Comparison of ENCODE assay signal across 13 cellular contexts in genomic region chr16:1332618-1333148, GRCh38. TPM values are rescaled to one million over a fixed set of nuclear protein-coding genes. Genes with fewer than 3 reads are reported as not detected.
DNase-seq lines count a peak whose midpoint lies in the region; ATAC-seq, FAIRE-seq and TF ChIP-seq lines count a peak whose summit lies in the region.
"Had no signal": no experiment of that assay in that cellular context is flagged by ENCODE, and none has a peak within 500 bp of the region (broad histone marks: within the 10 kb centered on the region; RNA-seq: fewer than 3 reads in every experiment).

No MANE protein-coding gene starts in this region.

- TF ChIP-seq EP300 in H1 (IDR thresholded peaks at IDR 0.05; ENCODE audit: borderline replicate concordance in 1 of 2, low read depth in 2 of 2, low read length in 2 of 2) (no peak), neural cell (conservative IDR thresholded peaks at IDR 0.05; ENCODE audit: poor library complexity, severe bottlenecking) (no peak)

- H3K4me1 ChIP-seq in BLaER1 treated with 17β-estradiol and CSF1 and Interleukin-3, amounts not matched to agents 10 nM and 100 nM: peaks cover 16 to 61% (median 54%) of the 10 kb centered on the region in 10 experiments
- peaks cover 0 to 15% (median 13%) of the 10 kb centered on the region in 4 experiments; a peak in 4 of 7 replicates for H3K4me1 ChIP-seq in H1 (replicated peaks in 1 of 4; ENCODE audit: control insufficient read depth in 3 of 4, insufficient read depth in 4 of 4, low read length in 3 of 4)

- no peak for TF ChIP-seq POLR2A in H1 (IDR thresholded peaks at IDR 0.05; ENCODE audit: control extremely low read depth in 1 of 2, low read depth in 2 of 2, low read length in 2 of 2)

- H3K27ac ChIP-seq in BLaER1 treated with 17β-estradiol and CSF1 and Interleukin-3, amounts not matched to agents 10 nM and 100 nM: peak overlapping the region in 1 of 11 experiments; percentile 79; a peak in 1 of 22 replicates
- H3K27ac ChIP-seq in H1 (ENCODE audit: low read depth, low read length): no peak overlapping the region
- H3K27ac ChIP-seq in neural cell (ENCODE audit: low read length): no peak overlapping the region
- H3K27ac ChIP-seq: HL-60 had no signal

- H3K79me2 ChIP-seq in H1 (ENCODE audit: control insufficient read depth in 1 of 2, insufficient read depth in 2 of 2, low read length in 2 of 2) (no peaks in the 10 kb centered on the region), neural cell (replicated peaks; ENCODE audit: insufficient read depth, low read length) (peaks cover 17% of the 10 kb centered on the region)

- 14% methylated on average over 20 of the region's 26 CpGs; no CpG with 5 or more reads in 1 of the 2 experiments for WGBS in H1 (ENCODE audit: extremely low coverage in 1 of 2, insufficient coverage in 1 of 2, insufficient read length in 1 of 2, insufficient replicate concordance in 2 of 2, low coverage in 1 of 2, low lambda C conversion rate in 2 of 2, missing lambda C conversion rate in 1 of 2), 2 experiments

- H4K20me1 ChIP-seq in BLaER1 treated with 17β-estradiol and CSF1 and Interleukin-3, amounts not matched to agents 10 nM and 100 nM: peaks cover 0 to 71% (median 52%) of the 10 kb centered on the region in 11 experiments; a peak in 18 of 22 replicates
- H4K20me1 ChIP-seq in H1 (replicated peaks in 1 of 2; ENCODE audit: control insufficient read depth in 1 of 2, insufficient read depth in 2 of 2, low read length in 2 of 2) (peaks cover 7 to 15% of the 10 kb centered on the region in 2 experiments), neural cell (ENCODE audit: insufficient read depth) (no peaks in the 10 kb centered on the region)

- no peak overlapping the region; the same call in 1 of the 2 replicates for H4K8ac ChIP-seq in H1 (ENCODE audit: extremely low read depth, insufficient read depth, low read length)

- H2BK5ac ChIP-seq in H1 (ENCODE audit: low read depth, low read length): peak overlapping the region; percentile 83; the same call in 1 of the 2 replicates

- H4K5ac ChIP-seq in H1 (ENCODE audit: insufficient read length, low read depth, low read length): no peak overlapping the region

- peak overlapping the region; percentile 19; the same call in 1 of the 2 replicates for H3K18ac ChIP-seq in H1 (ENCODE audit: extremely low read depth, low read length)

- TF ChIP-seq CTCF in LNCaP clone FGC (IDR thresholded peaks at IDR 0.05; ENCODE audit: control insufficient read depth, extremely low read depth, insufficient read depth): no peak
- no peak for TF ChIP-seq CTCF in H1 (IDR thresholded peaks at IDR 0.05; ENCODE audit: control extremely low read depth in 1 of 3, insufficient read depth in 1 of 3, low read depth in 1 of 3, low read length in 3 of 3)
- TF ChIP-seq CTCF in neural cell (IDR thresholded peaks at IDR 0.05; ENCODE audit: poor library complexity, severe bottlenecking): no peak
- TF ChIP-seq CTCF in omental fat pad (IDR thresholded peaks at IDR 0.05): no peak

- no peak overlapping the region for H3K56ac ChIP-seq in H1 (replicated peaks; ENCODE audit: insufficient read length, low read depth, low read length)

- DNase-seq in LNCaP clone FGC (ENCODE audit: low read depth) (no peak), H1 (ENCODE audit: low read depth in 1 of 2, low spot score in 2 of 2) (no peak), Kasumi-1 (lab: John Stamatoyannopoulos, UW) (no peak), omental fat pad (ENCODE audit: low spot score) (no peak), NAMALWA (ENCODE audit: low spot score) (no peak)
- no peak for DNase-seq in stimulated activated CD4-positive, alpha-beta T cell treated with anti-CD3 and anti-CD28 coated beads, Interleukin-4, amount 100 ng/mL, for 1 hour
- DNase-seq: DMS153, HCEC 1CT, NCI-H1930 had no signal

- H3F3A ChIP-seq in neural cell (ENCODE audit: insufficient read depth, low read length, poor library complexity, severe bottlenecking): no peaks in the 10 kb centered on the region

- H2BK12ac ChIP-seq in H1 (ENCODE audit: low read depth, low read length): no peak overlapping the region; the same call in 1 of the 2 replicates

- H3K27me3 ChIP-seq in BLaER1 treated with 17β-estradiol and CSF1 and Interleukin-3, amounts not matched to agents 10 nM and 100 nM: peaks cover 63 to 80% (median 78%) of the 10 kb centered on the region in 11 experiments
- H3K27me3 ChIP-seq in H1 (replicated peaks in 1 of 4; ENCODE audit: control insufficient read depth in 3 of 4, extremely low read depth in 1 of 4, insufficient read depth in 3 of 4, low read length in 3 of 4): peaks cover 19 to 51% (median 40%) of the 10 kb centered on the region in 4 experiments
- H3K27me3 ChIP-seq in neural cell (ENCODE audit: insufficient read depth, low read depth, low read length): peaks cover 33% of the 10 kb centered on the region

- no peak for TF ChIP-seq RAD21 in H1 (IDR thresholded peaks at IDR 0.05 in 1 of 2, conservative IDR thresholded peaks at IDR 0.05 in 1 of 2; ENCODE audit: low read depth in 2 of 2, low read length in 2 of 2)
- no peak for TF ChIP-seq RAD21 in neural cell (conservative IDR thresholded peaks at IDR 0.05)

- no peak overlapping the region for H2BK15ac ChIP-seq in H1 (ENCODE audit: low read length)

- peak overlapping the region in 4 of 10 experiments; percentile 20 to 38 (median 30); a peak in 3 of 20 replicates for H3K4me3 ChIP-seq in BLaER1 treated with 17β-estradiol and CSF1 and Interleukin-3, amounts not matched to agents 10 nM and 100 nM
- H3K4me3 ChIP-seq in LNCaP clone FGC (ENCODE audit: low read depth, low read length): peak overlapping the region; percentile 49
- H3K4me3 ChIP-seq in H1 (ENCODE audit: extremely low read depth in 1 of 4, insufficient read depth in 2 of 4, low read depth in 3 of 4, low read length in 4 of 4): peak overlapping the region; percentile 33 to 58 (median 42); a peak in 7 of 8 replicates
- H3K4me3 ChIP-seq in neural cell (ENCODE audit: low read length): peak overlapping the region; percentile 76

- no peak for FAIRE-seq in H1 (lab: Jason Lieb, UNC)
- FAIRE-seq: colon had no signal

- no peak overlapping the region for H3K14ac ChIP-seq in H1 (ENCODE audit: insufficient read length)

- no peak overlapping the region for H2BK120ac ChIP-seq in H1 (replicated peaks; ENCODE audit: low read depth, low read length)

- no peak overlapping the region for H2BK20ac ChIP-seq in H1 (ENCODE audit: low read length)

- no peak overlapping the region for H2AK5ac ChIP-seq in H1 (ENCODE audit: low read depth, low read length)

- H3K9me3 ChIP-seq in BLaER1 treated with 17β-estradiol and CSF1 and Interleukin-3, amounts not matched to agents 10 nM and 100 nM (replicated peaks in 1 of 11): peaks cover 0 to 14% (median 8%) of the 10 kb centered on the region in 11 experiments; a peak in 17 of 22 replicates
- H3K9me3 ChIP-seq in H1 (ENCODE audit: insufficient read depth in 2 of 2, low read depth in 1 of 2, low read length in 1 of 2) (peaks cover 5 to 8% of the 10 kb centered on the region in 2 experiments; a peak in 2 of 4 replicates), neural cell (ENCODE audit: low read length) (no peaks in the 10 kb centered on the region)

- H3K36me3 ChIP-seq in BLaER1 treated with 17β-estradiol and CSF1 and Interleukin-3, amounts not matched to agents 10 nM and 100 nM: no peaks in the 10 kb centered on the region
- H3K36me3 ChIP-seq in H1 (ENCODE audit: control insufficient read depth in 2 of 4, insufficient read depth in 4 of 4, low read length in 3 of 4): no peaks in the 10 kb centered on the region
- no peaks in the 10 kb centered on the region for H3K36me3 ChIP-seq in neural cell (ENCODE audit: insufficient read depth, low read length)

- H3K23me2 ChIP-seq in H1 (ENCODE audit: low read depth, low read length): peaks cover 13% of the 10 kb centered on the region; the same call in 1 of the 2 replicates

- no peak for ATAC-seq in omental fat pad (ENCODE audit: low FRiP score)

- CTCF ChIA-PET in H1 (lab: Charles Lee; ENCODE audit: partially characterized antibody): interaction anchor here (1.1 to 4.5 kb wide), 3 partner anchors 13 to 21 kb away, joined by 3 to 52 read pairs (median 4); no protein-coding TSS in a partner anchor

- no peak overlapping the region for H3K4ac ChIP-seq in H1 (replicated peaks; ENCODE audit: insufficient read length, low read depth, low read length)

- H3K9ac ChIP-seq in BLaER1 treated with 17β-estradiol and CSF1 and Interleukin-3, amounts not matched to agents 10 nM and 100 nM: peak overlapping the region in 1 of 11 experiments; percentile 66; a peak in 1 of 22 replicates
- H3K9ac ChIP-seq in H1 (replicated peaks in 1 of 4; ENCODE audit: extremely low read depth in 1 of 4, low read depth in 3 of 4, low read length in 3 of 4) (peak overlapping the region in 1 of 4 experiments; percentile 57; a peak in 2 of 7 replicates), neural cell (ENCODE audit: low read length) (peak overlapping the region; percentile 74)

- H3K9me2 ChIP-seq in neural cell (ENCODE audit: insufficient read depth, low read length): no peaks in the 10 kb centered on the region

- peak overlapping the region; percentile 78 to 94 (median 85); a peak in 21 of 22 replicates for H3K4me2 ChIP-seq in BLaER1 treated with 17β-estradiol and CSF1 and Interleukin-3, amounts not matched to agents 10 nM and 100 nM
- H3K4me2 ChIP-seq in H1 (ENCODE audit: insufficient read depth in 1 of 2, low read depth in 2 of 2, low read length in 2 of 2) (peak overlapping the region; percentile 72 to 87), neural cell (ENCODE audit: low read length) (no peak overlapping the region)

- POLR2A ChIA-PET in H1 (lab: Charles Lee; ENCODE audit: partially characterized antibody): interaction anchor here (0.8 to 3.2 kb wide), 14 partner anchors 9 to 610 kb away, joined by 3 to 29 read pairs (median 4); partner anchors contain the start of gene UBE2I

- H2AFZ ChIP-seq in H1 (ENCODE audit: low read length): no peak overlapping the region
- H2AFZ ChIP-seq in neural cell (ENCODE audit: low read depth, low read length): no peak overlapping the region

- H3K79me1 ChIP-seq in H1 (ENCODE audit: low read depth, low read length): no peaks in the 10 kb centered on the region

- no peak overlapping the region for H3K23ac ChIP-seq in H1 (ENCODE audit: insufficient read length)

- no peak overlapping the region for H4K91ac ChIP-seq in H1 (replicated peaks; ENCODE audit: insufficient read length, low read length)

RNA-seq across cellular contexts. Expression of gene BAIAP3, which starts 0.8 kb away (rescaled TPM):
- 6.8 and 7.9 TPM in 2 replicates for total RNA-seq in H1 (2021; fragmentation: NEBNext Ultra II Directional; extraction: Animal tissue kit (Norgen Biotek cat#: 25700))
- polyA plus RNA-seq in H1 (2011; rRNA removed) (2.9 and 6.3 TPM in 2 replicates), neural cell (65.2 and 93.7 TPM in 2 replicates)
- 4.8 TPM for polyA plus RNA-seq in H1 (2011; cell fraction: cytosol; rRNA removed)
- 33.8 TPM for polyA plus RNA-seq in H1 (2011; cell fraction: nucleus; rRNA removed)
- 4.5 to 6.4 TPM (median 5.6 TPM) in 4 replicates for polyA plus RNA-seq in H1 (2012, experiment 1 of 2)
- 2.6 TPM for polyA plus RNA-seq in H1 (2012, experiment 2 of 2)
- polyA plus RNA-seq in H1 (2013, experiment 1 of 2): 5.0 TPM
- 3.4 TPM for polyA plus RNA-seq in H1 (2013, experiment 2 of 2)
- polyA minus RNA-seq in H1 (2011; rRNA and poly(A)+ RNA removed): 2.0 and 2.1 TPM in 2 replicates
- polyA minus RNA-seq in H1 (2011; cell fraction: cytosol; rRNA and poly(A)+ RNA removed): 5.7 TPM
- 11.1 TPM for polyA minus RNA-seq in H1 (2011; cell fraction: nucleus; rRNA and poly(A)+ RNA removed)
- 33.0 and 36.8 TPM in 2 replicates for polyA minus RNA-seq in neural cell
- total RNA-seq in omental fat pad: 10 to 100 TPM in 1 of 4 donors, 1 to 10 TPM in 3; 1.5 to 14.2 (median 1.9) TPM

RNA-seq across cellular contexts. Expression of gene TSR3, which starts 19.0 kb away (rescaled TPM):
- 45.9 and 52.3 TPM in 2 replicates for total RNA-seq in H1 (2021; fragmentation: NEBNext Ultra II Directional; extraction: Animal tissue kit (Norgen Biotek cat#: 25700))
- 43.1 and 66.0 TPM in 2 replicates for polyA plus RNA-seq in H1 (2011; rRNA removed)
- 60.3 TPM for polyA plus RNA-seq in H1 (2011; cell fraction: cytosol; rRNA removed)
- 46.0 TPM for polyA plus RNA-seq in H1 (2011; cell fraction: nucleus; rRNA removed)
- 31.8 to 57.4 TPM (median 53.2 TPM) in 4 replicates for polyA plus RNA-seq in H1 (2012, experiment 1 of 2)
- polyA plus RNA-seq in H1 (2012, experiment 2 of 2): 37.5 TPM
- 25.0 TPM for polyA plus RNA-seq in H1 (2013, experiment 1 of 2)
- 26.0 TPM for polyA plus RNA-seq in H1 (2013, experiment 2 of 2)
- polyA minus RNA-seq in H1 (2011; rRNA and poly(A)+ RNA removed): 10.2 and 10.8 TPM in 2 replicates
- polyA minus RNA-seq in H1 (2011; cell fraction: cytosol; rRNA and poly(A)+ RNA removed): 31.2 TPM
- polyA minus RNA-seq in H1 (2011; cell fraction: nucleus; rRNA and poly(A)+ RNA removed): 19.7 TPM
- polyA plus RNA-seq in neural cell: 102 and 106 TPM in 2 replicates
- 45.6 and 52.8 TPM in 2 replicates for polyA minus RNA-seq in neural cell
- total RNA-seq in omental fat pad: 10 to 100 TPM; 42.4 to 78.5 (median 61.9) TPM

RNA-seq across cellular contexts. Expression of gene GNPTG, which starts 19.0 kb away (rescaled TPM):
- total RNA-seq in H1 (2021; fragmentation: NEBNext Ultra II Directional; extraction: Animal tissue kit (Norgen Biotek cat#: 25700)): 25.2 and 26.2 TPM in 2 replicates
- 51.2 and 73.3 TPM in 2 replicates for polyA plus RNA-seq in H1 (2011; rRNA removed)
- polyA plus RNA-seq in H1 (2011; cell fraction: cytosol; rRNA removed): 45.7 TPM
- 73.3 TPM for polyA plus RNA-seq in H1 (2011; cell fraction: nucleus; rRNA removed)
- polyA plus RNA-seq in H1 (2012, experiment 1 of 2): 21.7 to 30.2 TPM (median 28.6 TPM) in 4 replicates
- 17.9 TPM for polyA plus RNA-seq in H1 (2012, experiment 2 of 2)
- 22.1 TPM for polyA plus RNA-seq in H1 (2013, experiment 1 of 2)
- polyA plus RNA-seq in H1 (2013, experiment 2 of 2): 23.7 TPM
- 9.9 and 10.5 TPM in 2 replicates for polyA minus RNA-seq in H1 (2011; rRNA and poly(A)+ RNA removed)
- polyA minus RNA-seq in H1 (2011; cell fraction: cytosol; rRNA and poly(A)+ RNA removed): 9.3 TPM
- 13.4 TPM for polyA minus RNA-seq in H1 (2011; cell fraction: nucleus; rRNA and poly(A)+ RNA removed)
- 74.2 and 90.5 TPM in 2 replicates for polyA plus RNA-seq in neural cell
- 17.7 and 19.2 TPM in 2 replicates for polyA minus RNA-seq in neural cell
- 10 to 100 TPM; 48.3 to 77.1 (median 65.8) TPM for total RNA-seq in omental fat pad

RNA-seq across cellular contexts. Expression of gene UBE2I, which starts 23.2 kb away (rescaled TPM):
- total RNA-seq in H1 (2021; fragmentation: NEBNext Ultra II Directional; extraction: Animal tissue kit (Norgen Biotek cat#: 25700)): 268 and 272 TPM in 2 replicates
- polyA plus RNA-seq in H1 (2011; rRNA removed) (148 and 162 TPM in 2 replicates), neural cell (111 and 126 TPM in 2 replicates)
- 142 TPM for polyA plus RNA-seq in H1 (2011; cell fraction: cytosol; rRNA removed)
- polyA plus RNA-seq in H1 (2011; cell fraction: nucleus; rRNA removed): 143 TPM
- polyA plus RNA-seq in H1 (2012, experiment 1 of 2): 186 to 197 TPM (median 190 TPM) in 4 replicates
- polyA plus RNA-seq in H1 (2012, experiment 2 of 2): 278 TPM
- 202 TPM for polyA plus RNA-seq in H1 (2013, experiment 1 of 2)
- 204 TPM for polyA plus RNA-seq in H1 (2013, experiment 2 of 2)
- 87.2 and 89.0 TPM in 2 replicates for polyA minus RNA-seq in H1 (2011; rRNA and poly(A)+ RNA removed)
- 84.7 TPM for polyA minus RNA-seq in H1 (2011; cell fraction: cytosol; rRNA and poly(A)+ RNA removed)
- polyA minus RNA-seq in H1 (2011; cell fraction: nucleus; rRNA and poly(A)+ RNA removed): 99.4 TPM
- 88.9 and 97.6 TPM in 2 replicates for polyA minus RNA-seq in neural cell
- 10 to 100 TPM; 50.9 to 94.9 (median 72.5) TPM for total RNA-seq in omental fat pad
